In the genomic region with DNA sequence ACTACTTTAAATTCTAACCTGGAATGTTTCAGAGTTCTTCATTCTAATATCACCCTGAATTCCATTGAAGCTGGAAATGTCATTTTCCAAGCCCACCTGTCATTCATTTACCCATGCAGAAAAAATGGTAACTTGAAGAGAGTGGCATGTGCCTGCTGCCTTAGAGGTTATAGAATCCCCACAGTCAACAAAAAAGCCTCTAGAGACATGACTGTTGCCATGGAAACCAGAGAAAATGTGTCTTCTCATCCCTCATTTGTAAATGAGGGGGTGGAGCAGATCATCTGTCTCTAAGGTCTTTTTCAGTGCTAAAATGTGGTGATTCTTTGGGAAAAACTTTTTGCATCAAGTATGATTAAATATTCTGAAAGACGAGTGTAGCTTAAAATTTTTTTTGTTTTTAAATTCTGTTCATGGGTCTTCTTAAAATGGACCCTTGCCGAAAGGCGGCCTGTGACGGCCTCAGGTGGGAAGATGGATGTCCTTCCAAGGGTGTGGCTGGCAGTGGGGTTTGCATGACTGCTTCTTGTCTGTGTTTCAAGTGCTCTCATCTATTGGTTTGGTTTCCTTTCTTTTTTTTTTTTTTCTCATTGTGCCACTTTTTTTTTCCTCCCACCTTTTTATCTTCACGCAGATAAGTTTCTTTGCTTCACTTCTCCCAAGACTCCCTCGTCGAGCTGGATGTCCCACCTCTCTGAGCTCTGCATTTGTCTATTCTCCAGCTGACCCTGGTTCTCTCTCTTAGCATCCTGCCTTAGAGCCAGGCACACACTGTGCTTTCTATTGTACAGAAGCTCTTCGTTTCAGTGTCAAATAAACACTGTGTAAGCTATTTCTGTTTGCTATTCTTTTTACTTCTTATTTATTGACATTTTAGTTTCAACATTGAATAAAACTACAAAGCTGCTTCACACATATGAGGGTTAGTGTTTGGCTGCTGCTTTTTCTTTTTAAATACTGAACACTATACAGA, we compare ENCODE assay signal across 15 cellular contexts. TPM values are rescaled to one million over a fixed set of nuclear protein-coding genes. Genes with fewer than 3 reads are reported as not detected.
DNase-seq lines count a peak whose midpoint lies in the region; ATAC-seq and TF ChIP-seq lines count a peak whose summit lies in the region.
"Had no signal": no experiment of that assay in that cellular context is flagged by ENCODE, and none has a peak within 500 bp of the region (broad histone marks: within the 10 kb centered on the region; RNA-seq: fewer than 3 reads in every experiment).

No MANE protein-coding gene starts in this region.

- H3K4me1 Mint-ChIP-seq in Calu3 (ENCODE audit: low read depth, unreplicated experiment) (peaks cover 22% of the 10 kb centered on the region), nephron progenitor cell (peaks cover 50% of the 10 kb centered on the region)
- H3K4me1 Mint-ChIP-seq in dendritic cell treated with granulocyte-macrophage colony-stimulating factor and Interleukin-4, amounts not matched to agents 40 ng/mL and 50 ng/mL, for 4 days (ENCODE audit: low read depth), result peaks cover 8% of the 10 kb centered on the region
- no peaks in the 10 kb centered on the region for H3K4me1 Mint-ChIP-seq in CD8-positive, alpha-beta T cell (ENCODE audit: low read depth)

- peaks cover 15% of the 10 kb centered on the region for H3K36me3 ChIP-seq in CD8-positive, alpha-beta T cell (ENCODE audit: insufficient read depth, low read length)

- no peak for ATAC-seq in CD8-positive, alpha-beta T cell
- no peak for ATAC-seq in HG02610 (IDR thresholded peaks at IDR 0.05; ENCODE audit: unreplicated experiment)
- ATAC-seq: esophagus mucosa had no signal

- no peak for TF ChIP-seq CTCF in Calu3 (IDR thresholded peaks at IDR 0.05; ENCODE audit: unreplicated experiment)
- no peak for TF ChIP-seq CTCF in nephron progenitor cell (IDR thresholded peaks at IDR 0.05)
- no peak for TF ChIP-seq CTCF in CD8-positive, alpha-beta T cell (IDR thresholded peaks at IDR 0.05)
- TF ChIP-seq CTCF in GM13976 (IDR thresholded peaks at IDR 0.05; ENCODE audit: borderline replicate concordance, control extremely low read depth, extremely low read depth, insufficient read depth, missing control alignments), result no peak

- H3K9me3 ChIP-seq in CD8-positive, alpha-beta T cell (ENCODE audit: low read length), result no peaks in the 10 kb centered on the region

- in situ Hi-C loops in GM13976 (cut with MboI; ENCODE audit: low sequenced_read_pairs, unreplicated experiment), result no loop called here

- H3K9me3 Mint-ChIP-seq in Calu3 (ENCODE audit: low read depth, unreplicated experiment) (no peaks in the 10 kb centered on the region), nephron progenitor cell (no peaks in the 10 kb centered on the region)
- H3K9me3 Mint-ChIP-seq in dendritic cell treated with granulocyte-macrophage colony-stimulating factor and Interleukin-4, amounts not matched to agents 40 ng/mL and 50 ng/mL, for 4 days, result no peaks in the 10 kb centered on the region
- no peaks in the 10 kb centered on the region for H3K9me3 Mint-ChIP-seq in CD8-positive, alpha-beta T cell

- H3K27ac Mint-ChIP-seq in Calu3 (ENCODE audit: unreplicated experiment), result peak overlapping the region; percentile 86
- H3K27ac Mint-ChIP-seq in dendritic cell treated with granulocyte-macrophage colony-stimulating factor and Interleukin-4, amounts not matched to agents 40 ng/mL and 50 ng/mL, for 4 days, result peak overlapping the region; percentile 0
- H3K27ac Mint-ChIP-seq in nephron progenitor cell, result peak overlapping the region; percentile 23
- H3K27ac Mint-ChIP-seq in CD8-positive, alpha-beta T cell, result no peak overlapping the region
- H3K27ac Mint-ChIP-seq: activated naive CD8-positive, alpha-beta T cell had no signal

- H3K27me3 Mint-ChIP-seq in Calu3 (ENCODE audit: unreplicated experiment) (no peaks in the 10 kb centered on the region), nephron progenitor cell (ENCODE audit: low read depth, poor library complexity) (no peaks in the 10 kb centered on the region)
- no peaks in the 10 kb centered on the region for H3K27me3 Mint-ChIP-seq in dendritic cell treated with granulocyte-macrophage colony-stimulating factor and Interleukin-4, amounts not matched to agents 40 ng/mL and 50 ng/mL, for 4 days
- H3K27me3 Mint-ChIP-seq in CD8-positive, alpha-beta T cell (ENCODE audit: low read depth), result no peaks in the 10 kb centered on the region
- H3K27me3 Mint-ChIP-seq: activated naive CD8-positive, alpha-beta T cell had no signal

- no peak overlapping the region for H3K27ac ChIP-seq in CD8-positive, alpha-beta T cell (ENCODE audit: low read depth, low read length)

- BruUV-seq in Calu3 (replicated peaks; lab: Mats Ljungman, UMichigan), result no TSS peak

- CTCF ChIA-PET in Calu3 (lab: Charles Lee), result no interaction called here
- CTCF ChIA-PET in CD8-positive, alpha-beta T cell (lab: Charles Lee), result interaction anchor here (1.2 kb wide), 1 partner anchor 18 kb away, joined by 6 read pairs; no protein-coding TSS in a partner anchor

- H3K27me3 ChIP-seq in CD8-positive, alpha-beta T cell (ENCODE audit: insufficient read depth, low read length), result no peaks in the 10 kb centered on the region

- H3K4me3 Mint-ChIP-seq in Calu3 (ENCODE audit: low read depth, unreplicated experiment), result no peak overlapping the region
- no peak overlapping the region for H3K4me3 Mint-ChIP-seq in dendritic cell treated with granulocyte-macrophage colony-stimulating factor and Interleukin-4, amounts not matched to agents 40 ng/mL and 50 ng/mL, for 4 days
- no peak overlapping the region for H3K4me3 Mint-ChIP-seq in nephron progenitor cell
- H3K4me3 Mint-ChIP-seq in CD8-positive, alpha-beta T cell, result no peak overlapping the region
- H3K4me3 Mint-ChIP-seq: activated naive CD8-positive, alpha-beta T cell had no signal

- no peaks in the 10 kb centered on the region for H3K4me1 ChIP-seq in CD8-positive, alpha-beta T cell (ENCODE audit: insufficient read depth, low read length)

- peaks cover 96% of the 10 kb centered on the region for H3K36me3 Mint-ChIP-seq in Calu3 (ENCODE audit: insufficient read depth, unreplicated experiment)
- peaks cover 87% of the 10 kb centered on the region for H3K36me3 Mint-ChIP-seq in dendritic cell treated with granulocyte-macrophage colony-stimulating factor and Interleukin-4, amounts not matched to agents 40 ng/mL and 50 ng/mL, for 4 days (ENCODE audit: low read depth)
- peaks cover 83% of the 10 kb centered on the region for H3K36me3 Mint-ChIP-seq in nephron progenitor cell (ENCODE audit: low read depth)
- H3K36me3 Mint-ChIP-seq in CD8-positive, alpha-beta T cell, result peaks cover 60% of the 10 kb centered on the region

- no peak overlapping the region for H3K4me3 ChIP-seq in CD8-positive, alpha-beta T cell (ENCODE audit: low read depth, low read length)
- H3K4me3 ChIP-seq: lung had no signal

- intact Hi-C loops in Calu3 (cut with micrococcal nuclease; ENCODE audit: unreplicated experiment), result no loop called here
- intact Hi-C loops in dendritic cell treated with granulocyte-macrophage colony-stimulating factor and Interleukin-4, amounts not matched to agents 40 ng/mL and 50 ng/mL, for 4 days (cut with micrococcal nuclease), result no loop called here
- intact Hi-C loops in CD8-positive, alpha-beta T cell (cut with DNase I, micrococcal nuclease), result no loop called here

- POLR2A ChIA-PET in CD8-positive, alpha-beta T cell (lab: Charles Lee), result no interaction called here

- DNase-seq in Calu3, result no peak
- DNase-seq in NAMALWA (ENCODE audit: low spot score), result peak; percentile 33
- DNase-seq in nephron progenitor cell, result no peak
- no peak for DNase-seq in CD8-positive, alpha-beta T cell
- DNase-seq in GM13976 (ENCODE audit: low spot score), result no peak
- no peak for DNase-seq in NCI-H1048 (lab: John Stamatoyannopoulos, UW)
- DNase-seq: C1 segment of cervical spinal cord; cerebellar nuclear complex; NCI-H2029; stimulated activated naive CD4-positive, alpha-beta T cell treated with Interleukin-2 at 50 U/mL for 16 hours had no signal

RNA-seq across cellular contexts. Expression of a gene that starts 23.0 kb away (rescaled TPM):
- total RNA-seq in Calu3 (2022), result 691 and 1,158 TPM in 2 replicates
- 1 to 10 TPM; 8.6 to 9.4 TPM for total RNA-seq in CD8-positive, alpha-beta T cell

RNA-seq across cellular contexts. Expression of a gene that starts 56.1 kb away (rescaled TPM):
- total RNA-seq in Calu3 (2022), result 16.1 and 17.3 TPM in 2 replicates
- total RNA-seq in CD8-positive, alpha-beta T cell, result 1 to 10 TPM; 8.8 to 9.6 TPM

Comparison
In these comparisons a context has a peak if more than half of its experiments do, and no peak if none do; other contexts are left out.
1. RNA of a gene that starts 23.0 kb away (total RNA-seq): 691 to 1,158 TPM in Calu3; 8.6 to 9.4 TPM in CD8-positive, alpha-beta T cell; every median in the first group is over 10 times any median in the second.